In genomic region chr13:47170971-47171370, GRCh38 we compare ENCODE assay signal across 10 cellular contexts.
"Had no signal": no experiment of that assay in that cellular context is flagged by ENCODE, and none has a peak within 500 bp of the region (broad histone marks: within the 10 kb centered on the region; RNA-seq: fewer than 3 reads in every experiment).

No MANE protein-coding gene starts in this region.

- H3K27ac Mint-ChIP-seq: HFFc6 had no signal

- H3K36me3 ChIP-seq: HAP-1 had no signal

- H3K4me1 ChIP-seq: HAP-1 had no signal

- H3K9ac ChIP-seq: GM23248 had no signal

- H3K4me3 Mint-ChIP-seq: HFFc6 had no signal

- H3K9me3 Mint-ChIP-seq: HFFc6 had no signal

- ATAC-seq: HCT116, HepG2, K562 had no signal

- H3K9me3 ChIP-seq: HAP-1 had no signal

- DNase-seq: GM23248, GOT3, H7, HFFc6, IMR-90 had no signal

- H3K4me3 ChIP-seq: GM23248, HAP-1, K562 had no signal

- H3K27ac ChIP-seq: GM23248, HL-60 had no signal
